In the genomic region with DNA sequence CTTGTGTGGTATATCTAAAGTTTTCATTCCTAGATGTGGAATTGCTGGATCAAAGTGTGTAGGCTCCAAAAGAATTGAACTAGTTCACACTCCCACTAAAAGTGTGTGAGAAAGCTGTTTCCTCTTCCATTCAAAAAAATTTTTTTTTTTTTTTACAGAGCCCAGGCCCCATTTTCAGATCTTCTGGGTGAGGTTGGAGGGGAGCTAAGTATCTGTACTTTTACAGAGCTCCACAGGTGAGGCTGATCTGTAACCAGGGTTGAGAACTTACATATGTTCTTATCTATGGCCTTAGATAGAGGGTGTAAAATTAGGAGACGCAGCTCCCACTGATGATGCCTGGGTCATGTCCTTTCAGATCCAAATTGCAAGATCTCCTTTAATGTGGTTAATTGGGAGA, we compare ENCODE assay signal across 20 cellular contexts. TPM values are rescaled to one million over a fixed set of nuclear protein-coding genes. Genes with fewer than 3 reads are reported as not detected.
"Had no signal": no experiment of that assay in that cellular context is flagged by ENCODE, and none has a peak within 500 bp of the region (broad histone marks: within the 10 kb centered on the region; RNA-seq: fewer than 3 reads in every experiment).

No MANE protein-coding gene starts in this region.

- H3K4me3 ChIP-seq: colonic mucosa, coronary artery, dorsolateral prefrontal cortex, esophagus squamous epithelium, gastrocnemius medialis, heart left ventricle, heart right ventricle had no signal

- H3K27ac ChIP-seq: colonic mucosa, coronary artery, epithelial cell of prostate, foreskin keratinocyte, gastrocnemius medialis, heart right ventricle had no signal

- H3K36me3 ChIP-seq: colonic mucosa, gastrocnemius medialis had no signal

- H3K4me1 ChIP-seq: colonic mucosa, foreskin keratinocyte had no signal

- FAIRE-seq: colon, endometrium, frontal cortex had no signal

- H3K27me3 ChIP-seq: colonic mucosa, dorsolateral prefrontal cortex, esophagus squamous epithelium, gastrocnemius medialis, heart left ventricle, heart right ventricle had no signal

- DNase-seq: cortex of kidney, esophagus squamous epithelium, foreskin keratinocyte, foreskin melanocyte, gastrocnemius medialis had no signal

- H3K9me3 ChIP-seq: colonic mucosa, esophagus squamous epithelium, gastrocnemius medialis had no signal

RNA-seq across cellular contexts. Expression of a gene that starts 31.9 kb away (rescaled TPM):
- total RNA-seq: dermis blood vessel endothelial cell, dermis microvascular lymphatic vessel endothelial cell, endodermal cell, endothelial cell of umbilical vein, fibroblast of villous mesenchyme, glomerular endothelial cell had no signal
- polyA plus RNA-seq: endothelial cell of umbilical vein, foreskin keratinocyte had no signal
